ENCODE assay signal across 11 cellular contexts in the genomic region with DNA sequence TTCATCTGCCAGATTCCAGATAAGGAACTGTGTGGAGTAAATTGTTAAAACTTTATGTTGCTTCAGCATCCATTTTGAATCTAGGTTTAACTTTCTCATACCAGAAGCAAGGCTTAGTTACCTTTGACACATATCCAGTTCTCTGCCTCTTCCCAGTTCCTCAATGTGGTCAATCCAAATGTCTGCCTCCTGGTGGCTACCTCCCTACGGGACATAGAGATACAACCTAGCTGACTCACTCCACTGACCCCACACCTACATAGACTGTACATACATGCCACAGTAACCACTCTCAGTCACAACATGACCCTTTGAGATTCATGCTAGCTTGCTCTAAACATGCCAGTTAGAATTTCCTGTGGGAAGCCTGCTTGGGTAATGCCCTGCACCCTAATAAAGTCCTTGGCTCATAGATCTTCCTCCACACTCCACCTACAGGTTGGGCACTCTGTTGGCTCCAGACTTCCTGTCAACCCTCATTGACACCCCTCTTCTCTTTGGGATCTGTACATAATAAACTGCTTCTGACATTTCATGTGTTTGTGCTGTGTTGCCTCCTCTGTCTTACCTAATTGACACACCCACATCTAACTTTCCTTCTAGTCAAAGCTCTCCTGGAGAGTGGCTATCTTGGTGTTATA.
DNase-seq lines count a peak whose midpoint lies in the region; ATAC-seq and TF ChIP-seq lines count a peak whose summit lies in the region.
"Had no signal": no experiment of that assay in that cellular context is flagged by ENCODE, and none has a peak within 500 bp of the region (broad histone marks: within the 10 kb centered on the region; RNA-seq: fewer than 3 reads in every experiment).

No MANE protein-coding gene starts in this region.

- H3K27ac ChIP-seq in C4-2B (no peak overlapping the region; the same call in 1 of the 2 replicates), adrenal gland (no peak overlapping the region), gastroesophageal sphincter (no peak overlapping the region)

- no peak for TF ChIP-seq EP300 in gastroesophageal sphincter (IDR thresholded peaks at IDR 0.05)

- no peaks in the 10 kb centered on the region for H3K36me3 ChIP-seq in adrenal gland (replicated peaks in 1 of 2)
- H3K36me3 ChIP-seq in gastroesophageal sphincter, result no peaks in the 10 kb centered on the region
- no peaks in the 10 kb centered on the region for H3K36me3 ChIP-seq in BE2C

- ATAC-seq in gastroesophageal sphincter, result no peak
- ATAC-seq: activated CD8-positive, alpha-beta T cell treated with anti-CD3 and anti-CD28 coated beads, Interleukin-2, amount 10 ng/mL, durations not matched to agents 7 days and 5 days had no signal

- H3K4me3 ChIP-seq in adrenal gland (no peak overlapping the region), gastroesophageal sphincter (no peak overlapping the region), BE2C (ENCODE audit: low read depth, low read length) (no peak overlapping the region)

- DNase-seq in HuH-7.5 (ENCODE audit: low spot score), result peak; percentile 11
- DNase-seq in astrocyte of the hippocampus (ENCODE audit: low read depth, low spot score), result peak; percentile 49
- DNase-seq in kidney tubule cell (ENCODE audit: low spot score), result peak; percentile 49
- DNase-seq in adrenal gland, result no peak
- DNase-seq in NCI-H2107 (lab: John Stamatoyannopoulos, UW), result no peak
- DNase-seq in BE2C, result no peak
- DNase-seq: activated CD8-positive, alpha-beta T cell treated with anti-CD3 and anti-CD28 coated beads, Interleukin-2, amount 10 ng/mL, durations not matched to agents 7 days and 5 days; NCI-H1436 treated with DMSO at 0.1 percent for 48 hours; SHP77 treated with DMSO at 0.1 percent for 48 hours had no signal

- no peaks in the 10 kb centered on the region for H3K9me3 ChIP-seq in adrenal gland (replicated peaks in 1 of 3)
- no peaks in the 10 kb centered on the region for H3K9me3 ChIP-seq in gastroesophageal sphincter
- H3K9me3 ChIP-seq in BE2C, result no peaks in the 10 kb centered on the region

- WGBS in adrenal gland, 4 donors, result 47 to 85% (median 71%) methylated on average over 1 of the region's 1 CpG
- 53% methylated on average over 1 of the region's 1 CpG; no CpG with 5 or more reads in 1 of the 2 donors for WGBS in gastroesophageal sphincter (ENCODE audit: low coverage in 1 of 2), 2 donors

- H3K4me1 ChIP-seq in adrenal gland (replicated peaks in 1 of 2) (no peaks in the 10 kb centered on the region), gastroesophageal sphincter (no peaks in the 10 kb centered on the region), BE2C (no peaks in the 10 kb centered on the region)

- TF ChIP-seq CTCF in C4-2B (conservative IDR thresholded peaks at IDR 0.05), result peak; percentile 51
- TF ChIP-seq CTCF in adrenal gland (IDR thresholded peaks at IDR 0.05), result no peak
- no peak for TF ChIP-seq CTCF in gastroesophageal sphincter (IDR thresholded peaks at IDR 0.05)
- TF ChIP-seq CTCF in BE2C (IDR thresholded peaks at IDR 0.05; ENCODE audit: low read depth, low read length), result no peak

- peaks cover 5% of the 10 kb centered on the region for H3K27me3 ChIP-seq in adrenal gland
- no peaks in the 10 kb centered on the region for H3K27me3 ChIP-seq in gastroesophageal sphincter
- no peaks in the 10 kb centered on the region for H3K27me3 ChIP-seq in BE2C

- no peak for TF ChIP-seq POLR2A in adrenal gland (IDR thresholded peaks at IDR 0.05)
- TF ChIP-seq POLR2A in gastroesophageal sphincter (IDR thresholded peaks at IDR 0.05), result no peak

- intact Hi-C loops in adrenal gland (cut with DNase I), result no loop called here

Comparison
In these comparisons a context has a peak if more than half of its experiments do, and no peak if none do; other contexts are left out.
1. DNase-seq: peak in HuH-7.5 (single experiment), astrocyte of the hippocampus (single experiment) and kidney tubule cell (single experiment); none in adrenal gland (0 of 7), NCI-H2107 (single experiment) and BE2C (single experiment).